1 cellular context compared by ENCODE assay signal in genomic region chr5:73693573-73694061, GRCh38.
TF ChIP-seq lines count a peak whose summit lies in the region.

No MANE protein-coding gene starts in this region.

TF ChIP-seq in HepG2, 621 proteins besides CTCF, POLR2A, EP300 and RAD21 (continued from another document and continues in another):
- TF ChIP-seq HOMEZ (CRISPR knock-in tag; IDR thresholded peaks at IDR 0.05; ENCODE audit: low read depth): no peak
- TF ChIP-seq ZNF616 (CRISPR knock-in tag; IDR thresholded peaks at IDR 0.05; ENCODE audit: low read depth): no peak
- no peak for TF ChIP-seq ZNF367 (CRISPR knock-in tag; IDR thresholded peaks at IDR 0.05; ENCODE audit: borderline replicate concordance)
- TF ChIP-seq ZNF790 (CRISPR knock-in tag; IDR thresholded peaks at IDR 0.05; ENCODE audit: borderline replicate concordance): no peak
- TF ChIP-seq ASH2L (IDR thresholded peaks at IDR 0.05; ENCODE audit: insufficient read length, low read depth, low read length): peak; percentile 20
- TF ChIP-seq TFE3 (CRISPR knock-in tag; IDR thresholded peaks at IDR 0.05): 0 out of 2 replicates have a peak, but pooled peaks have one; percentile 20
- TF ChIP-seq PHF8 (CRISPR knock-in tag; IDR thresholded peaks at IDR 0.05): 0 out of 2 replicates have a peak, but pooled peaks have one; percentile 18
- TF ChIP-seq SALL2 (CRISPR knock-in tag; IDR thresholded peaks at IDR 0.05): no peak
- TF ChIP-seq CHD4 (IDR thresholded peaks at IDR 0.05; ENCODE audit: borderline replicate concordance, low read length): no peak
- no peak for TF ChIP-seq EZH2 (conservative IDR thresholded peaks at IDR 0.05; ENCODE audit: low read depth, low read length)
- no peak for TF ChIP-seq NAIF1 (CRISPR knock-in tag; IDR thresholded peaks at IDR 0.05; ENCODE audit: borderline replicate concordance)
- TF ChIP-seq ZNF687 (CRISPR knock-in tag; IDR thresholded peaks at IDR 0.05): no peak
- no peak for TF ChIP-seq MEF2D (CRISPR knock-in tag; IDR thresholded peaks at IDR 0.05)
- TF ChIP-seq PTBP1 (IDR thresholded peaks at IDR 0.05; ENCODE audit: low read depth, low read length, poor library complexity, severe bottlenecking): no peak
- TF ChIP-seq RARA (CRISPR knock-in tag; IDR thresholded peaks at IDR 0.05): peak; percentile 84
- TF ChIP-seq HMG20A (CRISPR knock-in tag; IDR thresholded peaks at IDR 0.05; ENCODE audit: borderline replicate concordance): 0 out of 2 replicates have a peak, but pooled peaks have one; percentile 33
- TF ChIP-seq KDM1A (CRISPR knock-in tag; IDR thresholded peaks at IDR 0.05): no peak
- no peak for TF ChIP-seq SUZ12 (IDR thresholded peaks at IDR 0.05; ENCODE audit: low read depth, low read length)
- no peak for TF ChIP-seq ZNF784 (CRISPR knock-in tag; IDR thresholded peaks at IDR 0.05; ENCODE audit: borderline replicate concordance)
- TF ChIP-seq ZNF30 (CRISPR knock-in tag; IDR thresholded peaks at IDR 0.05): no peak
- no peak for TF ChIP-seq NCOA1 (CRISPR knock-in tag; IDR thresholded peaks at IDR 0.05)
- TF ChIP-seq ZNF597 (CRISPR knock-in tag; IDR thresholded peaks at IDR 0.05): no peak
- TF ChIP-seq DNMT1 (CRISPR knock-in tag; IDR thresholded peaks at IDR 0.05): no peak
- TF ChIP-seq ZNF761 (CRISPR knock-in tag; conservative IDR thresholded peaks at IDR 0.05): no peak
- peak; percentile 69; the same call in 1 of the 2 replicates for TF ChIP-seq RXRB (CRISPR knock-in tag; IDR thresholded peaks at IDR 0.05; ENCODE audit: borderline replicate concordance)
- no peak for TF ChIP-seq FOXP1 (IDR thresholded peaks at IDR 0.05)
- peak; percentile 57; the same call in 1 of the 2 replicates for TF ChIP-seq FOXP1 (CRISPR knock-in tag; IDR thresholded peaks at IDR 0.05)
- no peak for TF ChIP-seq ZNF44 (CRISPR knock-in tag; IDR thresholded peaks at IDR 0.05)
- no peak for TF ChIP-seq SKI (IDR thresholded peaks at IDR 0.05; ENCODE audit: partially characterized antibody)
- no peak for TF ChIP-seq TBX2 (CRISPR knock-in tag; IDR thresholded peaks at IDR 0.05; ENCODE audit: borderline replicate concordance)
- TF ChIP-seq SALL1 (CRISPR knock-in tag; IDR thresholded peaks at IDR 0.05): peak; percentile 41; the same call in 1 of the 2 replicates
- no peak for TF ChIP-seq RORA (CRISPR knock-in tag; IDR thresholded peaks at IDR 0.05)
- peak; percentile 19; the same call in 1 of the 2 replicates for TF ChIP-seq TFDP2 (CRISPR knock-in tag; IDR thresholded peaks at IDR 0.05)
- TF ChIP-seq ZNF331 (CRISPR knock-in tag; IDR thresholded peaks at IDR 0.05): peak; percentile 62
- no peak for TF ChIP-seq HBP1 (CRISPR knock-in tag; IDR thresholded peaks at IDR 0.05; ENCODE audit: low read depth)
- peak; percentile 37; the same call in 1 of the 2 replicates for TF ChIP-seq HDAC1 (CRISPR knock-in tag; IDR thresholded peaks at IDR 0.05)
- TF ChIP-seq ZIK1 (CRISPR knock-in tag; IDR thresholded peaks at IDR 0.05; ENCODE audit: borderline replicate concordance, low read depth): no peak
- peak; percentile 43; the same call in 1 of the 2 replicates for TF ChIP-seq PPARG (CRISPR knock-in tag; conservative IDR thresholded peaks at IDR 0.05)
- no peak for TF ChIP-seq NFKB2 (CRISPR knock-in tag; IDR thresholded peaks at IDR 0.05; ENCODE audit: borderline replicate concordance)
- no peak for TF ChIP-seq ZFP36L2 (CRISPR knock-in tag; IDR thresholded peaks at IDR 0.05)
- no peak for TF ChIP-seq ZBTB39 (CRISPR knock-in tag; IDR thresholded peaks at IDR 0.05)
- TF ChIP-seq DRAP1 (CRISPR knock-in tag; IDR thresholded peaks at IDR 0.05): no peak; the same call in 1 of the 2 replicates
- TF ChIP-seq TOE1 (CRISPR knock-in tag; IDR thresholded peaks at IDR 0.05): no peak
- peak; percentile 75 for TF ChIP-seq HDAC2 (CRISPR knock-in tag; IDR thresholded peaks at IDR 0.05)
- 0 out of 2 replicates have a peak, but pooled peaks have one; percentile 25 for TF ChIP-seq MIXL1 (CRISPR knock-in tag; IDR thresholded peaks at IDR 0.05)
- TF ChIP-seq HNF1B (CRISPR knock-in tag; IDR thresholded peaks at IDR 0.05): peak; percentile 51; the same call in 1 of the 2 replicates
- 0 out of 2 replicates have a peak, but pooled peaks have one; percentile 29 for TF ChIP-seq MLX (CRISPR knock-in tag; IDR thresholded peaks at IDR 0.05)
- no peak for TF ChIP-seq RELA (CRISPR knock-in tag; IDR thresholded peaks at IDR 0.05)
